In genomic region chrX:76279007-76279406, GRCh38 we compare ENCODE assay signal across 1 cellular context.
TF ChIP-seq lines count a peak whose summit lies in the region.

No MANE protein-coding gene starts in this region.

TF ChIP-seq in H1, 55 proteins besides CTCF, POLR2A, EP300 and RAD21 (continued from another document):
- TF ChIP-seq CHD7 (IDR thresholded peaks at IDR 0.05; ENCODE audit: insufficient replicate concordance, low read length) (no peak), TAF7 (optimal IDR thresholded peaks at IDR 0.05; ENCODE audit: borderline replicate concordance, low read depth, low read length) (no peak), POU5F1 (IDR thresholded peaks at IDR 0.05; ENCODE audit: low read depth, low read length) (no peak), RNF2 (IDR thresholded peaks at IDR 0.05; ENCODE audit: borderline replicate concordance, low read depth, low read length, missing control alignments, poor library complexity, severe bottlenecking) (no peak), SRF (IDR thresholded peaks at IDR 0.05; ENCODE audit: low read depth, low read length) (no peak), BRCA1 (IDR thresholded peaks at IDR 0.05; ENCODE audit: low read depth, low read length) (no peak), JUN (IDR thresholded peaks at IDR 0.05; ENCODE audit: low read depth, low read length) (no peak), SP4 (IDR thresholded peaks at IDR 0.05; ENCODE audit: low read length) (no peak), JUND (IDR thresholded peaks at IDR 0.05; ENCODE audit: low read length) (no peak), KDM1A (IDR thresholded peaks at IDR 0.05; ENCODE audit: borderline replicate concordance, low read length) (no peak), TCF12 (IDR thresholded peaks at IDR 0.05; ENCODE audit: low read depth, low read length) (no peak)
